ENCODE assay signal across 9 cellular contexts in genomic region chr2:195559431-195559914, GRCh38.
DNase-seq lines count a peak whose midpoint lies in the region; ATAC-seq and TF ChIP-seq lines count a peak whose summit lies in the region.
"Had no signal": no experiment of that assay in that cellular context is flagged by ENCODE, and none has a peak within 500 bp of the region (broad histone marks: within the 10 kb centered on the region; RNA-seq: fewer than 3 reads in every experiment).

No MANE protein-coding gene starts in this region.

- H3K36me3 ChIP-seq in KOPT-K1 (ENCODE audit: insufficient read depth, low read length) (no peaks in the 10 kb centered on the region), esophagus (ENCODE audit: control insufficient read depth in 2 of 2, insufficient read depth in 2 of 2, low read length in 1 of 2) (no peaks in the 10 kb centered on the region), testis (ENCODE audit: low read depth, missing control alignments) (no peaks in the 10 kb centered on the region)

- H3K4me1 ChIP-seq in esophagus (ENCODE audit: control insufficient read depth in 2 of 2, insufficient read depth in 2 of 2, low read length in 1 of 2) = no peaks in the 10 kb centered on the region
- no peaks in the 10 kb centered on the region for H3K4me1 ChIP-seq in testis

- WGBS in esophagus, 2 donors = 50 to 51% methylated on average over 5 of the region's 5 CpGs
- 74 to 81% methylated on average over 5 of the region's 5 CpGs for WGBS in testis, 2 donors

- H3K27ac ChIP-seq in KOPT-K1 (ENCODE audit: low read depth, low read length, poor library complexity, severe bottlenecking) = peak overlapping the region; percentile 98
- H3K27ac ChIP-seq in esophagus (ENCODE audit: low read depth in 2 of 2, low read length in 1 of 2) = peak overlapping the region; percentile 40 to 71
- no peak overlapping the region for H3K27ac ChIP-seq in testis
- H3K27ac ChIP-seq: VCaP had no signal

- TF ChIP-seq CTCF in testis (IDR thresholded peaks at IDR 0.05) = no peak

- H3K9me3 ChIP-seq in KOPT-K1 (ENCODE audit: insufficient read depth, low read length, poor library complexity, severe bottlenecking) (no peaks in the 10 kb centered on the region), esophagus (ENCODE audit: control insufficient read depth in 2 of 2, insufficient read depth in 1 of 2, low read depth in 1 of 2, low read length in 1 of 2) (no peaks in the 10 kb centered on the region), testis (no peaks in the 10 kb centered on the region)

- H3K4me3 ChIP-seq in esophagus (ENCODE audit: low read depth in 1 of 2, low read length in 2 of 2) = no peak overlapping the region
- no peak overlapping the region for H3K4me3 ChIP-seq in testis

- no peak for TF ChIP-seq POLR2A in testis (IDR thresholded peaks at IDR 0.05)

- no peaks in the 10 kb centered on the region for H3K27me3 ChIP-seq in esophagus (ENCODE audit: control insufficient read depth in 1 of 2, insufficient read depth in 2 of 2, low read length in 2 of 2)
- no peaks in the 10 kb centered on the region for H3K27me3 ChIP-seq in testis

- intact Hi-C loops in testis (cut with DNase I; ENCODE audit: low total_unique reads) = no loop called here

- peak; percentile 87 for ATAC-seq in GM21576 (IDR thresholded peaks at IDR 0.05; ENCODE audit: unreplicated experiment)

- DNase-seq in GDM1 (lab: John Stamatoyannopoulos, UW) (peak; percentile 40), GOT3 (lab: John Stamatoyannopoulos, UW) (no peak), testis (no peak)
- DNase-seq in activated CD4-positive, alpha-beta T cell treated with anti-CD3 and anti-CD28 coated beads for 48 hours = peak; percentile 80
- peak; percentile 26 to 62 for DNase-seq in stimulated activated CD4-positive, alpha-beta T cell treated with anti-CD3 and anti-CD28 coated beads, Interleukin-1b, Interleukin-23, amount 100 ng/mL, for 4 hours (ENCODE audit: low read depth in 2 of 2)

Comparison
In these comparisons a context has a peak if more than half of its experiments do, and no peak if none do; other contexts are left out.
1. DNase-seq: peak in GDM1 (single experiment), activated CD4-positive, alpha-beta T cell treated with anti-CD3 and anti-CD28 coated beads for 48 hours (single experiment) and stimulated activated CD4-positive, alpha-beta T cell treated with anti-CD3 and anti-CD28 coated beads, Interleukin-1b, Interleukin-23, amount 100 ng/mL, for 4 hours (2 of 2); none in GOT3 (single experiment) and testis (single experiment).
2. H3K27ac ChIP-seq: peak in KOPT-K1 (single experiment) and esophagus (2 of 2); none in testis (0 of 2).